In genomic region chr12:95862038-95862437, GRCh38 we compare ENCODE assay signal across 26 cellular contexts. TPM values are rescaled to one million over a fixed set of nuclear protein-coding genes. Genes with fewer than 3 reads are reported as not detected.
DNase-seq lines count a peak whose midpoint lies in the region; ATAC-seq, FAIRE-seq and TF ChIP-seq lines count a peak whose summit lies in the region.
"Had no signal": no experiment of that assay in that cellular context is flagged by ENCODE, and none has a peak within 500 bp of the region (broad histone marks: within the 10 kb centered on the region; RNA-seq: fewer than 3 reads in every experiment).

No MANE protein-coding gene starts in this region.

- peaks cover 32% of the 10 kb centered on the region for H3K36me3 Mint-ChIP-seq in activated T-helper 1 cell treated with anti-CD3 and anti-CD28 coated beads, Interleukin-12 subunit alpha, Interleukin-12 subunit beta, Interleukin-2, Interleukin-4 antibody, amounts not matched to agents 30 ng/mL and 10 ng/mL and 1 ng/mL, durations not matched to agents 14 hours and 24 hours and 36 hours (ENCODE audit: low read depth)
- H3K36me3 Mint-ChIP-seq in neural crest cell (ENCODE audit: low read depth), result peaks cover 23% of the 10 kb centered on the region

- no peak overlapping the region for H3K27ac Mint-ChIP-seq in activated T-helper 1 cell treated with anti-CD3 and anti-CD28 coated beads, Interleukin-12 subunit alpha, Interleukin-12 subunit beta, Interleukin-2, Interleukin-4 antibody, amounts not matched to agents 30 ng/mL and 10 ng/mL and 1 ng/mL, durations not matched to agents 14 hours and 24 hours and 36 hours
- H3K27ac Mint-ChIP-seq in neural crest cell (ENCODE audit: unreplicated experiment), result no peak overlapping the region
- H3K27ac Mint-ChIP-seq: CD14-positive monocyte; CD4-positive, alpha-beta T cell had no signal

- no peaks in the 10 kb centered on the region for H3K9me3 Mint-ChIP-seq in activated T-helper 1 cell treated with anti-CD3 and anti-CD28 coated beads, Interleukin-12 subunit alpha, Interleukin-12 subunit beta, Interleukin-2, Interleukin-4 antibody, amounts not matched to agents 30 ng/mL and 10 ng/mL and 1 ng/mL, durations not matched to agents 14 hours and 24 hours and 36 hours
- no peaks in the 10 kb centered on the region for H3K9me3 Mint-ChIP-seq in neural crest cell
- H3K9me3 Mint-ChIP-seq: CD4-positive, alpha-beta T cell; CD8-positive, alpha-beta memory T cell had no signal

- H3K36me3 ChIP-seq in SK-N-SH (replicated peaks in 1 of 2; ENCODE audit: control insufficient read depth in 1 of 2, insufficient read depth in 2 of 2, low read length in 1 of 2), result peaks cover 47 to 57% of the 10 kb centered on the region in 2 experiments

- no peak for FAIRE-seq in A549 (lab: Jason Lieb, UNC)
- FAIRE-seq: A204.1, D721Med, GM12892, H1 had no signal

- ATAC-seq in SK-N-SH treated with all-trans-retinoic acid at 6 μM for 48 hours (no peak), A549 (no peak), GM18502 (IDR thresholded peaks at IDR 0.05; ENCODE audit: poor library complexity, unreplicated experiment) (no peak)

- 98% methylated on average over 3 of the region's 3 CpGs for WGBS in SK-N-SH (ENCODE audit: low lambda C conversion rate)
- WGBS in A549 (ENCODE audit: missing lambda C conversion rate), result 93% methylated on average over 3 of the region's 3 CpGs

- no peak overlapping the region for H3K4me2 ChIP-seq in SK-N-SH
- H3K4me2 ChIP-seq in A549, result no peak overlapping the region
- H3K4me2 ChIP-seq: BLaER1 treated with 17β-estradiol and CSF1 and Interleukin-3, amounts not matched to agents 10 nM and 100 nM had no signal

- H3K4me1 Mint-ChIP-seq in activated T-helper 1 cell treated with anti-CD3 and anti-CD28 coated beads, Interleukin-12 subunit alpha, Interleukin-12 subunit beta, Interleukin-2, Interleukin-4 antibody, amounts not matched to agents 30 ng/mL and 10 ng/mL and 1 ng/mL, durations not matched to agents 14 hours and 24 hours and 36 hours (ENCODE audit: low read depth), result peaks cover 5% of the 10 kb centered on the region
- H3K4me1 Mint-ChIP-seq in neural crest cell, result peaks cover 4% of the 10 kb centered on the region
- H3K4me1 Mint-ChIP-seq: CD14-positive monocyte had no signal

- H3K79me2 ChIP-seq in SK-N-SH (ENCODE audit: insufficient read depth), result peaks cover 63% of the 10 kb centered on the region

- intact Hi-C loops in activated T-helper 1 cell treated with anti-CD3 and anti-CD28 coated beads, Interleukin-12 subunit alpha, Interleukin-12 subunit beta, Interleukin-2, Interleukin-4 antibody, amounts not matched to agents 30 ng/mL and 10 ng/mL and 1 ng/mL, durations not matched to agents 14 hours and 24 hours and 36 hours (cut with micrococcal nuclease), result no loop called here

- no peak for DNase-seq in SK-N-SH
- no peak for DNase-seq in A549 (ENCODE audit: low read depth in 1 of 2, low spot score in 1 of 2)
- DNase-seq in activated T-helper 1 cell treated with anti-CD3 and anti-CD28 coated beads, Interleukin-12 subunit alpha, Interleukin-12 subunit beta, Interleukin-2, Interleukin-4 antibody, amounts not matched to agents 30 ng/mL and 10 ng/mL and 1 ng/mL, durations not matched to agents 14 hours and 24 hours and 36 hours (ENCODE audit: low spot score), result no peak
- DNase-seq in neural crest cell (ENCODE audit: low read depth, low spot score), result no peak
- no peak for DNase-seq in hypothalamus (lab: John Stamatoyannopoulos, UW)
- DNase-seq in activated CD4-positive, alpha-beta T cell treated with anti-CD3 and anti-CD28 coated beads for 48 hours, result no peak
- DNase-seq: ACHN; AML-193; BE2C; CD4-positive, alpha-beta T cell; CD8-positive, alpha-beta memory T cell; DMS 273 treated with DMSO at 0.1 percent for 48 hours; DMS79; GF-D8; GM23248; H7; HCEC 1CT had no signal

- no peak overlapping the region for H3K4me3 ChIP-seq in SK-N-SH (ENCODE audit: low read depth in 2 of 2, low read length in 1 of 2)
- H3K4me3 ChIP-seq in A549, result no peak overlapping the region
- H3K4me3 ChIP-seq: GM23248 had no signal

- CTCF ChIA-PET in SK-N-SH (lab: Yijun Ruan, JAX), result interaction anchor here (1.0 to 1.6 kb wide), 3 partner anchors 16 to 81 kb away, joined by 3 to 5 read pairs (median 3); partner anchors contain the start of genes AMDHD1 and CCDC38
- CTCF ChIA-PET in A549 (lab: Yijun Ruan, JAX), result no interaction called here

- H3K9ac ChIP-seq in SK-N-SH, result no peak overlapping the region
- H3K9ac ChIP-seq: BLaER1 treated with 17β-estradiol and CSF1 and Interleukin-3, amounts not matched to agents 10 nM and 100 nM; GM23248 had no signal

- 0 out of 2 replicates have a peak, but pooled peaks cover 9% of the 10 kb centered on the region for H4K20me1 ChIP-seq in SK-N-SH (ENCODE audit: insufficient read depth)

- TF ChIP-seq EP300 in SK-N-SH (IDR thresholded peaks at IDR 0.05; ENCODE audit: borderline replicate concordance in 1 of 2, low read depth in 1 of 2, low read length in 1 of 2) (no peak), A549 (IDR thresholded peaks at IDR 0.05) (no peak)

- peak overlapping the region; percentile 10 for H3K4me3 Mint-ChIP-seq in activated T-helper 1 cell treated with anti-CD3 and anti-CD28 coated beads, Interleukin-12 subunit alpha, Interleukin-12 subunit beta, Interleukin-2, Interleukin-4 antibody, amounts not matched to agents 30 ng/mL and 10 ng/mL and 1 ng/mL, durations not matched to agents 14 hours and 24 hours and 36 hours
- peak overlapping the region; percentile 24 for H3K4me3 Mint-ChIP-seq in neural crest cell
- H3K4me3 Mint-ChIP-seq: CD14-positive monocyte; CD4-positive, alpha-beta T cell; CD8-positive, alpha-beta memory T cell had no signal

- H3K4me1 ChIP-seq in SK-N-SH (ENCODE audit: control insufficient read depth in 1 of 2, insufficient read depth in 2 of 2, low read depth in 1 of 2, low read length in 1 of 2) (peaks cover 0 to 7% of the 10 kb centered on the region in 2 experiments; a peak in 2 of 4 replicates), A549 (peaks cover 14% of the 10 kb centered on the region; the same call in 1 of the 3 replicates)

- TF ChIP-seq CTCF in SK-N-SH (IDR thresholded peaks at IDR 0.05), result no peak
- no peak for TF ChIP-seq CTCF in A549 (IDR thresholded peaks at IDR 0.05)
- TF ChIP-seq CTCF in neural crest cell (conservative IDR thresholded peaks at IDR 0.05), result no peak

- no peak for TF ChIP-seq POLR2A in A549 (IDR thresholded peaks at IDR 0.05; ENCODE audit: low read length)

- H3K9me2 ChIP-seq in SK-N-SH, result no peaks in the 10 kb centered on the region

- H2AFZ ChIP-seq in SK-N-SH (ENCODE audit: low read depth), result no peak overlapping the region
- H2AFZ ChIP-seq: GM23248 had no signal

- H3K27ac ChIP-seq in SK-N-SH (ENCODE audit: low read depth in 2 of 2, low read length in 1 of 2), result no peak overlapping the region
- no peak overlapping the region for H3K27ac ChIP-seq in A549
- H3K27ac ChIP-seq: 22Rv1; BLaER1 treated with 17β-estradiol and CSF1 and Interleukin-3, amounts not matched to agents 10 nM and 100 nM; GM23248 had no signal

- no peaks in the 10 kb centered on the region; the same call in 1 of the 2 replicates for H3K9me3 ChIP-seq in SK-N-SH
- H3K9me3 ChIP-seq in A549, result peaks cover 12% of the 10 kb centered on the region
- H3K9me3 ChIP-seq: BE2C had no signal

- H3K27me3 ChIP-seq in SK-N-SH (ENCODE audit: insufficient read depth), result no peaks in the 10 kb centered on the region
- H3K27me3 ChIP-seq: BE2C had no signal

- no peaks in the 10 kb centered on the region for H3F3A ChIP-seq in SK-N-SH (replicated peaks; ENCODE audit: insufficient read depth)

- peaks cover 2% of the 10 kb centered on the region for H3K27me3 Mint-ChIP-seq in activated T-helper 1 cell treated with anti-CD3 and anti-CD28 coated beads, Interleukin-12 subunit alpha, Interleukin-12 subunit beta, Interleukin-2, Interleukin-4 antibody, amounts not matched to agents 30 ng/mL and 10 ng/mL and 1 ng/mL, durations not matched to agents 14 hours and 24 hours and 36 hours (ENCODE audit: insufficient read depth)
- no peaks in the 10 kb centered on the region for H3K27me3 Mint-ChIP-seq in neural crest cell (ENCODE audit: low read depth)

- TF ChIP-seq RAD21 in SK-N-SH (IDR thresholded peaks at IDR 0.05; ENCODE audit: low read length), result no peak
- TF ChIP-seq RAD21 in A549 (conservative IDR thresholded peaks at IDR 0.05 in 1 of 2, IDR thresholded peaks at IDR 0.05 in 1 of 2), result no peak

- POLR2A ChIA-PET in SK-N-SH (lab: Yijun Ruan, JAX) (no interaction called here), A549 (lab: Yijun Ruan, JAX) (no interaction called here)

TF ChIP-seq in SK-N-SH treated with all-trans-retinoic acid at 6 μM for 48 hours, 23 proteins besides CTCF, POLR2A, EP300 and RAD21 (continues in another document):
- peak; percentile 99 for TF ChIP-seq ZNF8 (CRISPR knock-in tag; IDR thresholded peaks at IDR 0.05)

TF ChIP-seq in SK-N-SH, 30 proteins besides CTCF, POLR2A, EP300 and RAD21:
- TF ChIP-seq USF2 (IDR thresholded peaks at IDR 0.05; ENCODE audit: borderline replicate concordance, low read depth, low read length), result no peak
TF ChIP-seq in SK-N-SH: peak in this region for 0.

TF ChIP-seq in A549, 52 proteins besides CTCF, POLR2A, EP300 and RAD21:
- no peak for TF ChIP-seq HOXB13 (CRISPR knock-in tag; IDR thresholded peaks at IDR 0.05; ENCODE audit: low read depth)
- TF ChIP-seq HDAC2 (IDR thresholded peaks at IDR 0.05), result 0 out of 2 replicates have a peak, but pooled peaks have one; percentile 53

RNA-seq across cellular contexts. Expression of gene SNRPF, which starts 3.3 kb away (rescaled TPM):
- 12.8 and 62.5 TPM in 2 replicates for polyA plus RNA-seq in SK-N-SH (2012; rRNA removed)
- polyA plus RNA-seq in SK-N-SH (2012; cell fraction: cytosol; rRNA removed), result 55.8 and 91.2 TPM in 2 replicates
- polyA plus RNA-seq in SK-N-SH (2012; cell fraction: nucleus; rRNA removed), result 12.6 and 15.8 TPM in 2 replicates
- polyA plus RNA-seq in A549 (2011; rRNA removed), result 45.8 and 66.3 TPM in 2 replicates
- polyA plus RNA-seq in A549 (2012; cell fraction: cytosol; rRNA removed), result 105 and 161 TPM in 2 replicates
- polyA plus RNA-seq in A549 (2012; cell fraction: nucleus; rRNA removed), result 22.7 and 23.3 TPM in 2 replicates
- 204 to 221 TPM (median 204 TPM) in 3 replicates for polyA plus RNA-seq in A549 (2017; fragmentation: RNase III; extraction: RNeasy Plus Mini Kit Qiagen cat#74134 plus additional on column Dnase treatment)
- polyA minus RNA-seq in A549 (2011; rRNA and poly(A)+ RNA removed), result 15.3 and 16.7 TPM in 2 replicates
- 65.6 and 70.9 TPM in 2 replicates for total RNA-seq in activated T-helper 1 cell treated with anti-CD3 and anti-CD28 coated beads, Interleukin-12 subunit alpha, Interleukin-12 subunit beta, Interleukin-2, Interleukin-4 antibody, amounts not matched to agents 30 ng/mL and 10 ng/mL and 1 ng/mL, durations not matched to agents 14 hours and 24 hours and 36 hours
- 70.6 and 71.5 TPM in 2 replicates for total RNA-seq in neural crest cell
